Comparison of ENCODE assay signal across 33 cellular contexts in genomic region chr5:12477556-12477955, GRCh38.
DNase-seq lines count a peak whose midpoint lies in the region; ATAC-seq, FAIRE-seq and TF ChIP-seq lines count a peak whose summit lies in the region.
"Had no signal": no experiment of that assay in that cellular context is flagged by ENCODE, and none has a peak within 500 bp of the region (broad histone marks: within the 10 kb centered on the region; RNA-seq: fewer than 3 reads in every experiment).

No MANE protein-coding gene starts in this region.

- H2AFZ ChIP-seq in HepG2 (ENCODE audit: low read length) (no peak overlapping the region), IMR-90 (replicated peaks; ENCODE audit: low read length, poor library complexity) (no peak overlapping the region), K562 (ENCODE audit: low read depth, low read length) (no peak overlapping the region), mammary epithelial cell (ENCODE audit: low read depth, low read length) (no peak overlapping the region)

- no peak for DNase-seq in HepG2 (ENCODE audit: low spot score)
- no peak for DNase-seq in right lobe of liver
- DNase-seq in A549 (ENCODE audit: low read depth in 1 of 2, low spot score in 1 of 2) = no peak
- no peak for DNase-seq in IMR-90
- no peak for DNase-seq in K562 (ENCODE audit: extremely low read depth in 1 of 4, low spot score in 3 of 4)
- no peak for DNase-seq in T-helper 2 cell
- no peak for DNase-seq in right cardiac atrium
- no peak for DNase-seq in mammary epithelial cell
- DNase-seq: 8988T; ACHN; AML-193; BE2C; C1 segment of cervical spinal cord; Caco-2; Calu3; CD4-positive, alpha-beta memory T cell; CD4-positive, alpha-beta T cell; CD4-positive, CD25-positive, alpha-beta regulatory T cell; CD8-positive, alpha-beta memory T cell; CD8-positive, alpha-beta T cell; COR-L47; DMS 273 treated with DMSO at 0.1 percent for 48 hours; DMS153; DMS53; DMS79; DMS79 treated with DMSO at 0.1 percent for 48 hours; DND-41; EL had no signal

- no peak for TF ChIP-seq EP300 in HepG2 (IDR thresholded peaks at IDR 0.05; ENCODE audit: low read depth in 2 of 2, low read length in 2 of 2)
- TF ChIP-seq EP300 in HepG2 (CRISPR knock-in tag; IDR thresholded peaks at IDR 0.05; ENCODE audit: borderline replicate concordance) = no peak
- TF ChIP-seq EP300 in A549 (IDR thresholded peaks at IDR 0.05) = no peak
- no peak for TF ChIP-seq EP300 in K562 (IDR thresholded peaks at IDR 0.05; ENCODE audit: low read length)

- dilution Hi-C loops in IMR-90 (cut with HindIII; ENCODE audit: low sequenced_read_pairs, unreplicated experiment) (no loop called here), mammary epithelial cell (cut with HindIII; ENCODE audit: low sequenced_read_pairs) (no loop called here)

- no peak overlapping the region for H4K8ac ChIP-seq in IMR-90 (ENCODE audit: low read depth in 2 of 2, low read length in 2 of 2)

- no peak overlapping the region for H2AK5ac ChIP-seq in IMR-90 (ENCODE audit: low read depth, low read length)

- H3K4me3 ChIP-seq in HepG2 (replicated peaks in 1 of 3; ENCODE audit: insufficient read depth in 1 of 3, low read depth in 2 of 3, low read length in 3 of 3) (no peak overlapping the region), right lobe of liver (no peak overlapping the region), A549 (no peak overlapping the region), IMR-90 (ENCODE audit: insufficient read depth, low read depth, low read length) (no peak overlapping the region), K562 (no peak overlapping the region), right cardiac atrium (ENCODE audit: low read length) (no peak overlapping the region), mammary epithelial cell (replicated peaks in 1 of 3; ENCODE audit: insufficient read depth in 1 of 3, low read depth in 2 of 3, low read length in 3 of 3) (no peak overlapping the region)
- H3K4me3 ChIP-seq: BLaER1; BLaER1 treated with 17β-estradiol and CSF1 and Interleukin-3, amounts not matched to agents 10 nM and 100 nM had no signal

- H3K9me3 ChIP-seq in HepG2 (ENCODE audit: low read length) = peaks cover 58% of the 10 kb centered on the region
- H3K9me3 ChIP-seq in right lobe of liver = no peaks in the 10 kb centered on the region
- H3K9me3 ChIP-seq in A549 = no peaks in the 10 kb centered on the region
- H3K9me3 ChIP-seq in IMR-90 (ENCODE audit: control insufficient read depth, insufficient read depth, low read length) = peaks cover 2% of the 10 kb centered on the region; the same call in 1 of the 2 replicates
- no peaks in the 10 kb centered on the region for H3K9me3 ChIP-seq in K562 (replicated peaks; ENCODE audit: control insufficient read depth, insufficient read depth, low read depth, low read length)
- no peaks in the 10 kb centered on the region for H3K9me3 ChIP-seq in right cardiac atrium (ENCODE audit: control insufficient read depth, low read length)
- H3K9me3 ChIP-seq in mammary epithelial cell (replicated peaks; ENCODE audit: insufficient read depth, low read length) = no peaks in the 10 kb centered on the region
- H3K9me3 ChIP-seq: BE2C; BLaER1; BLaER1 treated with 17β-estradiol and CSF1 and Interleukin-3, amounts not matched to agents 10 nM and 100 nM; Caco-2 had no signal

- CTCF ChIA-PET in HepG2 (lab: Yijun Ruan, JAX; ENCODE audit: low intra/inter-chr PET ratio, low total read pairs) = no interaction called here
- CTCF ChIA-PET in A549 (lab: Yijun Ruan, JAX) = no interaction called here
- CTCF ChIA-PET in IMR-90 (lab: Yijun Ruan, JAX) = no interaction called here
- CTCF ChIA-PET in K562 (lab: Yijun Ruan, JAX; ENCODE audit: low intra/inter-chr PET ratio) = no interaction called here
- CTCF ChIA-PET in mammary epithelial cell (lab: Charles Lee; ENCODE audit: low non-redundant PET) = no interaction called here

- no peak overlapping the region for H3K4ac ChIP-seq in IMR-90 (ENCODE audit: low read depth, low read length)

- 6% methylated on average over 2 of the region's 2 CpGs for WGBS in HepG2 (ENCODE audit: low lambda C conversion rate)
- 64% methylated on average over 2 of the region's 2 CpGs for WGBS in right lobe of liver (ENCODE audit: insufficient coverage, low coverage, low lambda C conversion rate, missing lambda C conversion rate)
- WGBS in A549 (ENCODE audit: missing lambda C conversion rate) = 20% methylated on average over 2 of the region's 2 CpGs
- WGBS in IMR-90 (ENCODE audit: extremely low coverage in 2 of 2, insufficient read length in 1 of 2), 2 experiments = no CpG with 5 or more reads among the region's 2 CpGs
- 0% methylated on average over 2 of the region's 2 CpGs for WGBS in K562 (ENCODE audit: insufficient coverage, low coverage, missing lambda C conversion rate)
- 88% methylated on average over 2 of the region's 2 CpGs for WGBS in right cardiac atrium
- 61% methylated on average over 2 of the region's 2 CpGs for WGBS in mammary epithelial cell (ENCODE audit: low coverage, missing lambda C conversion rate)

- TF ChIP-seq RAD21 in HepG2 (CRISPR knock-in tag; IDR thresholded peaks at IDR 0.05) (no peak), A549 (conservative IDR thresholded peaks at IDR 0.05 in 1 of 2, IDR thresholded peaks at IDR 0.05 in 1 of 2) (no peak), IMR-90 (IDR thresholded peaks at IDR 0.05; ENCODE audit: low read length) (no peak), K562 (CRISPR knock-in tag; conservative IDR thresholded peaks at IDR 0.05 in 1 of 2, IDR thresholded peaks at IDR 0.05 in 1 of 2) (no peak)

- H2BK20ac ChIP-seq in IMR-90 (ENCODE audit: low read depth, low read length) = no peak overlapping the region

- H3K18ac ChIP-seq in IMR-90 (ENCODE audit: low read depth, low read length) = no peak overlapping the region

- no peak for TF ChIP-seq POLR2A in HepG2 (IDR thresholded peaks at IDR 0.05; ENCODE audit: insufficient read depth in 1 of 2, low read depth in 2 of 2, low read length in 2 of 2)
- TF ChIP-seq POLR2A in right lobe of liver (IDR thresholded peaks at IDR 0.05) = no peak
- no peak for TF ChIP-seq POLR2A in A549 (IDR thresholded peaks at IDR 0.05; ENCODE audit: low read length)
- no peak for TF ChIP-seq POLR2A in IMR-90 (IDR thresholded peaks at IDR 0.05; ENCODE audit: low read depth, low read length)
- no peak for TF ChIP-seq POLR2A in K562 (conservative IDR thresholded peaks at IDR 0.05)

- H3K4me1 ChIP-seq in HepG2 (ENCODE audit: insufficient read depth, low read length) = no peaks in the 10 kb centered on the region
- no peaks in the 10 kb centered on the region for H3K4me1 ChIP-seq in right lobe of liver
- H3K4me1 ChIP-seq in A549 = no peaks in the 10 kb centered on the region
- H3K4me1 ChIP-seq in IMR-90 (ENCODE audit: control insufficient read depth, insufficient read depth, low read length) = no peaks in the 10 kb centered on the region
- H3K4me1 ChIP-seq in K562 (replicated peaks in 1 of 2; ENCODE audit: control insufficient read depth in 2 of 2, insufficient read depth in 2 of 2, low read length in 2 of 2) = no peaks in the 10 kb centered on the region
- H3K4me1 ChIP-seq in right cardiac atrium (ENCODE audit: control insufficient read depth, insufficient read depth, low read length) = no peaks in the 10 kb centered on the region
- no peaks in the 10 kb centered on the region for H3K4me1 ChIP-seq in mammary epithelial cell (ENCODE audit: insufficient read depth, low read length)
- H3K4me1 ChIP-seq: BE2C; BLaER1; BLaER1 treated with 17β-estradiol and CSF1 and Interleukin-3, amounts not matched to agents 10 nM and 100 nM; Caco-2 had no signal

- FAIRE-seq in HepG2 (lab: Jason Lieb, UNC) = no peak
- FAIRE-seq in A549 (lab: Jason Lieb, UNC) = no peak
- no peak for FAIRE-seq in K562 (lab: Jason Lieb, UNC)
- FAIRE-seq: D721Med had no signal

- H3K56ac ChIP-seq in IMR-90 (ENCODE audit: extremely low read depth, insufficient read depth, low read length) = no peak overlapping the region

- H3K27me3 ChIP-seq in HepG2 (ENCODE audit: control insufficient read depth in 1 of 2, insufficient read depth in 2 of 2, low read length in 2 of 2) (no peaks in the 10 kb centered on the region), right lobe of liver (no peaks in the 10 kb centered on the region), IMR-90 (ENCODE audit: control insufficient read depth, insufficient read depth, low read length) (no peaks in the 10 kb centered on the region), K562 (ENCODE audit: control insufficient read depth in 2 of 2, insufficient read depth in 2 of 2, low read length in 2 of 2) (no peaks in the 10 kb centered on the region), right cardiac atrium (ENCODE audit: control insufficient read depth, insufficient read depth) (no peaks in the 10 kb centered on the region), mammary epithelial cell (ENCODE audit: insufficient read depth, low read length) (no peaks in the 10 kb centered on the region)
- H3K27me3 ChIP-seq: BE2C; BLaER1; BLaER1 treated with 17β-estradiol and CSF1 and Interleukin-3, amounts not matched to agents 10 nM and 100 nM had no signal

- no peak overlapping the region for H2BK15ac ChIP-seq in IMR-90 (ENCODE audit: low read depth, low read length)

- no peaks in the 10 kb centered on the region for H4K20me1 ChIP-seq in HepG2 (ENCODE audit: insufficient read depth, low read length)
- H4K20me1 ChIP-seq in IMR-90 (ENCODE audit: insufficient read depth, low read length) = no peaks in the 10 kb centered on the region
- H4K20me1 ChIP-seq in K562 (replicated peaks; ENCODE audit: control insufficient read depth, insufficient read depth, low read length) = no peaks in the 10 kb centered on the region
- no peaks in the 10 kb centered on the region for H4K20me1 ChIP-seq in mammary epithelial cell (ENCODE audit: insufficient read depth, low read length)
- H4K20me1 ChIP-seq: BLaER1; BLaER1 treated with 17β-estradiol and CSF1 and Interleukin-3, amounts not matched to agents 10 nM and 100 nM had no signal

- H4K5ac ChIP-seq in IMR-90 (ENCODE audit: low read depth, low read length) = no peak overlapping the region

- H3K23ac ChIP-seq in IMR-90 (ENCODE audit: low read depth, low read length) = no peak overlapping the region

- POLR2A ChIA-PET in HepG2 (lab: Yijun Ruan, JAX) = no interaction called here
- POLR2A ChIA-PET in A549 (lab: Yijun Ruan, JAX) = no interaction called here
- POLR2A ChIA-PET in IMR-90 (lab: Charles Lee; ENCODE audit: unreplicated experiment) = no interaction called here
- POLR2A ChIA-PET in K562 (lab: Yijun Ruan, JAX) = no interaction called here

- H3K4me2 ChIP-seq in HepG2 (ENCODE audit: low read depth, low read length) = no peak overlapping the region
- no peak overlapping the region for H3K4me2 ChIP-seq in A549
- no peak overlapping the region for H3K4me2 ChIP-seq in IMR-90 (ENCODE audit: low read depth, low read length)
- no peak overlapping the region for H3K4me2 ChIP-seq in K562 (ENCODE audit: insufficient read depth, low read length)
- H3K4me2 ChIP-seq in mammary epithelial cell (ENCODE audit: insufficient read depth, low read depth, low read length) = no peak overlapping the region
- H3K4me2 ChIP-seq: BLaER1; BLaER1 treated with 17β-estradiol and CSF1 and Interleukin-3, amounts not matched to agents 10 nM and 100 nM had no signal

- no peaks in the 10 kb centered on the region for H3K79me2 ChIP-seq in HepG2 (ENCODE audit: insufficient read depth, low read length)
- H3K79me2 ChIP-seq in K562 (ENCODE audit: control insufficient read depth, insufficient read depth, low read length) = no peaks in the 10 kb centered on the region
- H3K79me2 ChIP-seq in mammary epithelial cell (ENCODE audit: insufficient read depth, low read length) = no peaks in the 10 kb centered on the region

- intact Hi-C loops in HepG2 (cut with micrococcal nuclease; ENCODE audit: unreplicated experiment) = no loop called here
- intact Hi-C loops in right lobe of liver (cut with DNase I) = no loop called here
- intact Hi-C loops in IMR-90 (cut with micrococcal nuclease) = no loop called here
- intact Hi-C loops in K562 (cut with micrococcal nuclease) = no loop called here
- intact Hi-C loops in right cardiac atrium (cut with DNase I) = no loop called here
- intact Hi-C loops in mammary epithelial cell (cut with micrococcal nuclease) = no loop called here

- no peak overlapping the region for H2BK5ac ChIP-seq in IMR-90 (ENCODE audit: low read depth, low read length, poor library complexity, severe bottlenecking)

- H3K9me1 ChIP-seq in IMR-90 (ENCODE audit: insufficient read depth, low read length) = no peaks in the 10 kb centered on the region
- no peaks in the 10 kb centered on the region for H3K9me1 ChIP-seq in K562 (ENCODE audit: control insufficient read depth, insufficient read depth, low read length)

- H2BK120ac ChIP-seq in IMR-90 (ENCODE audit: low read depth, low read length) = no peak overlapping the region

- no peak overlapping the region for H3K14ac ChIP-seq in IMR-90 (replicated peaks; ENCODE audit: low read depth, low read length)

- H4K91ac ChIP-seq in IMR-90 (ENCODE audit: insufficient read depth, low read depth, low read length) = no peak overlapping the region

- no peak for ATAC-seq in HepG2
- ATAC-seq in right lobe of liver = no peak
- ATAC-seq in A549 = no peak
- ATAC-seq in IMR-90 (ENCODE audit: low read depth) = no peak
- ATAC-seq in K562 = no peak
- ATAC-seq in right cardiac atrium = no peak
- ATAC-seq: CD8-positive, alpha-beta T cell had no signal

- H2AK9ac ChIP-seq in IMR-90 (replicated peaks; ENCODE audit: low read depth, low read length, poor library complexity) = no peak overlapping the region

- in situ Hi-C loops in HepG2 (cut with HindIII; ENCODE audit: extremely low pct_ligation_motif_present, low pct_unique_long_range_greater_than_20kb) (no loop called here), IMR-90 (cut with MboI; ENCODE audit: low sequenced_read_pairs) (no loop called here), K562 (cut with MboI) (no loop called here), mammary epithelial cell (cut with MboI; ENCODE audit: low sequenced_read_pairs in 2 of 2) (no loop called here)

- H3K36me3 ChIP-seq in HepG2 (replicated peaks in 1 of 2; ENCODE audit: control insufficient read depth in 1 of 2, insufficient read depth in 2 of 2, low read length in 2 of 2) (no peaks in the 10 kb centered on the region), right lobe of liver (no peaks in the 10 kb centered on the region), IMR-90 (ENCODE audit: control insufficient read depth, insufficient read depth, low read length) (no peaks in the 10 kb centered on the region), K562 (ENCODE audit: control insufficient read depth, insufficient read depth, low read length) (no peaks in the 10 kb centered on the region), mammary epithelial cell (ENCODE audit: insufficient read depth, low read length) (no peaks in the 10 kb centered on the region)
- H3K36me3 ChIP-seq: BE2C; BLaER1; BLaER1 treated with 17β-estradiol and CSF1 and Interleukin-3, amounts not matched to agents 10 nM and 100 nM had no signal

- BruUV-seq in HepG2 (replicated peaks; lab: Mats Ljungman, UMichigan) (no TSS peak), IMR-90 (replicated peaks; lab: Mats Ljungman, UMichigan) (no TSS peak), K562 (replicated peaks; lab: Mats Ljungman, UMichigan) (no TSS peak), mammary epithelial cell (replicated peaks; lab: Mats Ljungman, UMichigan) (no TSS peak)

- no peak overlapping the region for H3K9ac ChIP-seq in HepG2 (ENCODE audit: insufficient read depth, low read depth, low read length)
- no peak overlapping the region for H3K9ac ChIP-seq in IMR-90 (ENCODE audit: low read depth, low read length)
- H3K9ac ChIP-seq in K562 (ENCODE audit: insufficient read depth in 1 of 2, low read depth in 2 of 2, low read length in 2 of 2) = no peak overlapping the region
- no peak overlapping the region for H3K9ac ChIP-seq in mammary epithelial cell (ENCODE audit: insufficient read depth, low read length)
- H3K9ac ChIP-seq: BLaER1; BLaER1 treated with 17β-estradiol and CSF1 and Interleukin-3, amounts not matched to agents 10 nM and 100 nM had no signal

- TF ChIP-seq CTCF in HepG2 (CRISPR knock-in tag; IDR thresholded peaks at IDR 0.05) = no peak
- TF ChIP-seq CTCF in right lobe of liver (IDR thresholded peaks at IDR 0.05) = no peak
- no peak for TF ChIP-seq CTCF in A549 (IDR thresholded peaks at IDR 0.05)
- no peak for TF ChIP-seq CTCF in IMR-90 (conservative IDR thresholded peaks at IDR 0.05; ENCODE audit: low read depth, low read length)
- TF ChIP-seq CTCF in K562 (IDR thresholded peaks at IDR 0.05 in 2 of 3, conservative IDR thresholded peaks at IDR 0.05 in 1 of 3; ENCODE audit: insufficient read depth in 2 of 3, low read depth in 1 of 3, low read length in 3 of 3) = no peak
- TF ChIP-seq CTCF in mammary epithelial cell (conservative IDR thresholded peaks at IDR 0.05 in 1 of 2, IDR thresholded peaks at IDR 0.05 in 1 of 2; ENCODE audit: extremely low read depth in 1 of 2, insufficient read depth in 1 of 2, low read depth in 1 of 2, low read length in 2 of 2) = no peak

- no peak overlapping the region for H3K27ac ChIP-seq in HepG2 (ENCODE audit: extremely low read length, insufficient read depth, low read length)
- H3K27ac ChIP-seq in right lobe of liver = no peak overlapping the region
- H3K27ac ChIP-seq in A549 = no peak overlapping the region
- no peak overlapping the region for H3K27ac ChIP-seq in IMR-90 (ENCODE audit: insufficient read depth, low read length)
- no peak overlapping the region for H3K27ac ChIP-seq in K562 (ENCODE audit: extremely low read depth, low read depth, low read length)
- no peak overlapping the region for H3K27ac ChIP-seq in right cardiac atrium (ENCODE audit: low read length)
- no peak overlapping the region for H3K27ac ChIP-seq in mammary epithelial cell (ENCODE audit: insufficient read depth, low read depth, low read length)
- H3K27ac ChIP-seq: 22Rv1; BLaER1; BLaER1 treated with 17β-estradiol and CSF1 and Interleukin-3, amounts not matched to agents 10 nM and 100 nM; C4-2B had no signal

- H3K79me1 ChIP-seq in IMR-90 (ENCODE audit: low read depth in 1 of 2, low read length in 2 of 2) = no peaks in the 10 kb centered on the region

Comparison
In these comparisons a context has a peak if more than half of its experiments do, and no peak if none do; other contexts are left out.
1. Of the 241 proteins assayed by ChIP-seq in both HepG2 and K562: peak only in HepG2: MAFK; only in K562: none; in both: MAFF; in neither: 239.